In the genomic region with DNA sequence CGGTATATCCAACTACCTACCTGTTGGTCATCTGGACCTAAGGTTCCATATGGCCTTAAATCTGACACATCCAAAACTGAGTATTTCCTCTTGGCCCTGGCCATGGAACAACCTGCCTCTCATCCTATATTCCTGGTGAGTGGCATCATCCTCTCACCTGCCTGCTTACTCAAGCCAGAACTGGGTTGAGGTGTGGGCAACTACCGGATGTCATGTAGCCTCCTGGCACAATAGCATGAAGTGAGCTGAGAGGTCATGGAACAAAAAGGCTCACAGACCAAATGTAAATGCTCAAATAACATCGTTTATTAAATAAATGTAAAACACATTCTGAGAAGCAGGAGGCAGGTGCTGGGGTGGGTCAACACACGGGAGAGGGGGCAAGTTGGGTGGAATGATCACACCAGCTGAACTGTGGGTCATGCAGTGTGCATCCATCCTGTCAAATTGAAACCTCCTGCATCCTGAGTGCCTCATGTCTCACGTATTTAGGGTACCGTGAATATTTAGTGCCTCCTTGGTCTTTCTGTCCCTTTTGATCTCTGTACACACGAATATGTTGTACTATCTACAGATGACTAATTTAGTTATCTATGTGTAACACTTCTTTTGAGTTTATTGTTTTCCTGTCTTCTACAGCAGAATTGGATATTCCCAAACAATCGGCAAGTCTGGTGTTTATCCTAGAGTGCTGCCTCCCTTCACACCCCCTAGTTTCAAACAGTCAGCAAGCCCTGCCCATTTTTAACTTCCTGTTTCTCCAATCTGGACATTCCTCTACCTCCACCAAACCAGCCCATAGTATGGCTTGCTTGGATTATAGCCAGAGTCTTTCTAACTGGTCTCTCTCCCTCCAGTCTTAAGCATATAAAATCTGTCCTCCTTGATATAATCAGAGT, we compare ENCODE assay signal across 16 cellular contexts. TPM values are rescaled to one million over a fixed set of nuclear protein-coding genes. Genes with fewer than 3 reads are reported as not detected.
A peak's percentile ranks its signal among the peaks of the same experiment; 100 is the strongest.
DNase-seq lines count a peak whose midpoint lies in the region; ATAC-seq and TF ChIP-seq lines count a peak whose summit lies in the region.
"Had no signal": no experiment of that assay in that cellular context is flagged by ENCODE, and none has a peak within 500 bp of the region (broad histone marks: within the 10 kb centered on the region; RNA-seq: fewer than 3 reads in every experiment).

No MANE protein-coding gene starts in this region.

- no peak overlapping the region for H3K27ac ChIP-seq in CD4-positive, CD25-positive, alpha-beta regulatory T cell (ENCODE audit: insufficient read depth, low read length, poor library complexity, severe bottlenecking)
- H3K27ac ChIP-seq in RWPE1 (peak overlapping the region; percentile 36; the same call in 1 of the 2 replicates), fibroblast of lung (ENCODE audit: insufficient read depth, low read length) (no peak overlapping the region), adrenal gland (no peak overlapping the region)
- H3K27ac ChIP-seq: right lobe of liver had no signal

- intact Hi-C loops in adrenal gland (cut with DNase I): loop anchor here in 1 of 2 donors (10.0 kb wide), 1 partner anchor 1026 kb away; no protein-coding TSS in a partner anchor

- H3K36me3 Mint-ChIP-seq in CD4-positive, CD25-positive, alpha-beta regulatory T cell: no peaks in the 10 kb centered on the region

- H3K4me1 ChIP-seq in CD4-positive, CD25-positive, alpha-beta regulatory T cell (ENCODE audit: control insufficient read depth, insufficient read depth, low read length, poor library complexity, severe bottlenecking): peaks cover 8% of the 10 kb centered on the region
- H3K4me1 ChIP-seq in fibroblast of lung (ENCODE audit: control insufficient read depth, extremely low read depth, insufficient read depth, low read length): peaks cover 11% of the 10 kb centered on the region
- H3K4me1 ChIP-seq in adrenal gland (replicated peaks in 1 of 2): no peaks in the 10 kb centered on the region

- no peak for ATAC-seq in CD4-positive, CD25-positive, alpha-beta regulatory T cell (ENCODE audit: low read depth in 2 of 2)
- ATAC-seq in GM21390 (IDR thresholded peaks at IDR 0.05; ENCODE audit: unreplicated experiment): no peak
- no peak for ATAC-seq in GM18858 (IDR thresholded peaks at IDR 0.05; ENCODE audit: unreplicated experiment)

- POLR2A ChIA-PET in RWPE1 (lab: Yijun Ruan, JAX; ENCODE audit: low non-redundant PET): no interaction called here

- WGBS in adrenal gland, 4 donors: 52 to 71% (median 64%) methylated on average over 8 of the region's 8 CpGs

- H3K27ac Mint-ChIP-seq in CD4-positive, CD25-positive, alpha-beta regulatory T cell: peak overlapping the region in 2 of 3 donors; percentile 60 to 64

- H3K36me3 ChIP-seq in CD4-positive, CD25-positive, alpha-beta regulatory T cell (ENCODE audit: control insufficient read depth, insufficient read depth, low read length): no peaks in the 10 kb centered on the region
- H3K36me3 ChIP-seq in fibroblast of lung (ENCODE audit: control insufficient read depth, insufficient read depth, low read length) (no peaks in the 10 kb centered on the region), adrenal gland (replicated peaks in 1 of 2) (no peaks in the 10 kb centered on the region)
- H3K36me3 ChIP-seq: right lobe of liver had no signal

- H3K27me3 Mint-ChIP-seq in CD4-positive, CD25-positive, alpha-beta regulatory T cell: no peaks in the 10 kb centered on the region
- H3K27me3 Mint-ChIP-seq: IgD-negative memory B cell had no signal

- no peak for DNase-seq in CD4-positive, CD25-positive, alpha-beta regulatory T cell
- DNase-seq in GM12865 (ENCODE audit: low read depth) (peak; percentile 64), RWPE1 (ENCODE audit: low spot score) (no peak), fibroblast of lung (ENCODE audit: low read depth in 2 of 2) (no peak), NCI-H748 (lab: John Stamatoyannopoulos, UW; ENCODE audit: unreplicated experiment) (no peak), adrenal gland (no peak)
- DNase-seq: activated CD4-positive, alpha-beta T cell treated with anti-CD3 and anti-CD28 coated beads for 48 hours; activated gamma-delta T cell; hippocampal formation; right lobe of liver; stimulated activated CD4-positive, alpha-beta T cell treated with anti-CD3 and anti-CD28 coated beads, Interleukin-4, amount 100 ng/mL, for 4 hours had no signal

- no peaks in the 10 kb centered on the region for H3K9me3 ChIP-seq in CD4-positive, CD25-positive, alpha-beta regulatory T cell (ENCODE audit: control insufficient read depth in 2 of 2, low read length in 2 of 2)
- H3K9me3 ChIP-seq in fibroblast of lung (ENCODE audit: control insufficient read depth, insufficient read depth, low read depth, low read length): no peaks in the 10 kb centered on the region
- no peaks in the 10 kb centered on the region for H3K9me3 ChIP-seq in adrenal gland (replicated peaks in 1 of 3)
- H3K9me3 ChIP-seq: right lobe of liver had no signal

- peaks cover 9 to 20% (median 15%) of the 10 kb centered on the region in 4 donors for H3K4me1 Mint-ChIP-seq in CD4-positive, CD25-positive, alpha-beta regulatory T cell

- H3K9ac ChIP-seq in fibroblast of lung (ENCODE audit: insufficient read depth, low read length): no peak overlapping the region

- H2AFZ ChIP-seq in fibroblast of lung (ENCODE audit: low read length): peak overlapping the region; percentile 24

- H3K4me3 ChIP-seq in CD4-positive, CD25-positive, alpha-beta regulatory T cell (ENCODE audit: low read depth, low read length): peak overlapping the region; percentile 26
- H3K4me3 ChIP-seq in GM12865 (ENCODE audit: low read depth, low read length): no peak overlapping the region
- H3K4me3 ChIP-seq in fibroblast of lung (replicated peaks in 1 of 4; ENCODE audit: control extremely low read depth in 1 of 4, insufficient read depth in 1 of 4, low read depth in 3 of 4, low read length in 4 of 4): no peak overlapping the region
- H3K4me3 ChIP-seq in adrenal gland: no peak overlapping the region
- H3K4me3 ChIP-seq: right lobe of liver had no signal

- TF ChIP-seq CTCF in GM12865 (IDR thresholded peaks at IDR 0.05; ENCODE audit: insufficient read depth, low read depth, low read length, missing control alignments) (no peak), RWPE1 (conservative IDR thresholded peaks at IDR 0.05; ENCODE audit: low read depth) (no peak), fibroblast of lung (conservative IDR thresholded peaks at IDR 0.05 in 1 of 2, IDR thresholded peaks at IDR 0.05 in 1 of 2; ENCODE audit: low read depth in 1 of 2, low read length in 2 of 2) (no peak), adrenal gland (IDR thresholded peaks at IDR 0.05) (no peak)

- no peaks in the 10 kb centered on the region for H3K27me3 ChIP-seq in CD4-positive, CD25-positive, alpha-beta regulatory T cell (ENCODE audit: control insufficient read depth, insufficient read depth, low read length)
- no peaks in the 10 kb centered on the region for H3K27me3 ChIP-seq in fibroblast of lung (ENCODE audit: control insufficient read depth, insufficient read depth, low read length)
- no peaks in the 10 kb centered on the region for H3K27me3 ChIP-seq in adrenal gland
- H3K27me3 ChIP-seq: right lobe of liver had no signal

- H3K4me3 Mint-ChIP-seq in CD4-positive, CD25-positive, alpha-beta regulatory T cell: peak overlapping the region in 1 of 4 donors; percentile 49

- CTCF ChIA-PET in RWPE1 (lab: Yijun Ruan, JAX): interaction anchor here (1.3 kb wide), 1 partner anchor 188 kb away, joined by 3 read pairs; no protein-coding TSS in a partner anchor

- H4K20me1 ChIP-seq in fibroblast of lung (ENCODE audit: control insufficient read depth, extremely low read depth, insufficient read depth, low read length): no peaks in the 10 kb centered on the region

- no peaks in the 10 kb centered on the region for H3K79me2 ChIP-seq in fibroblast of lung (ENCODE audit: control insufficient read depth, insufficient read depth, low read length)

- no peak for TF ChIP-seq POLR2A in adrenal gland (IDR thresholded peaks at IDR 0.05)

- no peaks in the 10 kb centered on the region for H3K9me3 Mint-ChIP-seq in CD4-positive, CD25-positive, alpha-beta regulatory T cell
- H3K9me3 Mint-ChIP-seq: IgD-negative memory B cell had no signal

- H3K4me2 ChIP-seq in fibroblast of lung (ENCODE audit: extremely low read depth, insufficient read depth, low read length): no peak overlapping the region

RNA-seq across cellular contexts. Expression of a gene that starts 7.9 kb away (rescaled TPM):
- not detected for total RNA-seq in CD4-positive, CD25-positive, alpha-beta regulatory T cell
- polyA plus RNA-seq in CD4-positive, CD25-positive, alpha-beta regulatory T cell: under 1 TPM in 1 of 4 donors, not detected in 3; 0.27 TPM
- total RNA-seq in fibroblast of lung (under 0.01 TPM in 2 replicates), adrenal gland (1 to 10 TPM in 2 of 8 donors, not detected in 6; 2.2 to 2.8 TPM)
- polyA plus RNA-seq in fibroblast of lung (0.23 TPM in 1 of 2 replicates, not detected in the other), adrenal gland (under 1 TPM in 1 of 3 donors, not detected in 2; 0.24 TPM)
- 0.09 and 0.19 TPM in 2 replicates for polyA plus RNA-seq in fibroblast of lung (2012)
- not detected in 2 replicates for polyA minus RNA-seq in fibroblast of lung (ENCODE audit: low replicate concordance)

RNA-seq across cellular contexts. Expression of a gene that starts 20.0 kb away (rescaled TPM):
- total RNA-seq in CD4-positive, CD25-positive, alpha-beta regulatory T cell: 10.9 TPM
- polyA plus RNA-seq in CD4-positive, CD25-positive, alpha-beta regulatory T cell: 10 to 100 TPM in 2 of 4 donors, 1 to 10 TPM in 2; 8.3 to 13.3 (median 11.2) TPM
- total RNA-seq in fibroblast of lung (2.3 and 8.4 TPM in 2 replicates), adrenal gland (1 to 10 TPM; 1.8 to 4.0 (median 2.1) TPM)
- polyA plus RNA-seq in fibroblast of lung (7.2 and 20.7 TPM in 2 replicates), adrenal gland (1 to 10 TPM; 2.0 to 3.3 (median 2.1) TPM)
- polyA plus RNA-seq in fibroblast of lung (2012): 8.6 and 26.4 TPM in 2 replicates
- 17.7 and 32.3 TPM in 2 replicates for polyA minus RNA-seq in fibroblast of lung (ENCODE audit: low replicate concordance)

RNA-seq across cellular contexts. Expression of a gene that starts 20.8 kb away (rescaled TPM):
- total RNA-seq in CD4-positive, CD25-positive, alpha-beta regulatory T cell: 27.2 TPM
- 1 to 10 TPM; 3.5 to 6.9 (median 6.2) TPM for polyA plus RNA-seq in CD4-positive, CD25-positive, alpha-beta regulatory T cell
- 19.0 and 19.3 TPM in 2 replicates for total RNA-seq in fibroblast of lung
- polyA plus RNA-seq in fibroblast of lung: 7.4 and 8.9 TPM in 2 replicates
- polyA plus RNA-seq in fibroblast of lung (2012): 11.7 and 17.4 TPM in 2 replicates
- polyA minus RNA-seq in fibroblast of lung (ENCODE audit: low replicate concordance): 6.6 and 24.3 TPM in 2 replicates
- 10 to 100 TPM in 6 of 8 donors, 1 to 10 TPM in 2; 6.4 to 18.7 (median 12.9) TPM for total RNA-seq in adrenal gland
- polyA plus RNA-seq in adrenal gland: 10 to 100 TPM in 2 of 3 donors, 1 to 10 TPM in 1; 4.5 to 27.4 (median 16.0) TPM

RNA-seq across cellular contexts. Expression of a gene that starts 39.5 kb away (rescaled TPM):
- total RNA-seq in CD4-positive, CD25-positive, alpha-beta regulatory T cell: not detected
- polyA plus RNA-seq in CD4-positive, CD25-positive, alpha-beta regulatory T cell: not detected
- not detected in 2 replicates for total RNA-seq in fibroblast of lung
- not detected in 2 replicates for polyA plus RNA-seq in fibroblast of lung
- not detected in 2 replicates for polyA plus RNA-seq in fibroblast of lung (2012)
- polyA minus RNA-seq in fibroblast of lung (ENCODE audit: low replicate concordance): not detected in 2 replicates
- total RNA-seq in adrenal gland: not detected
- not detected for polyA plus RNA-seq in adrenal gland
- total RNA-seq: liver, right lobe of liver had no signal
- polyA plus RNA-seq: BJ, IgD-negative memory B cell, liver had no signal

RNA-seq across cellular contexts. Expression of a gene that starts 58.1 kb away (rescaled TPM):
- total RNA-seq in CD4-positive, CD25-positive, alpha-beta regulatory T cell: not detected
- polyA plus RNA-seq in CD4-positive, CD25-positive, alpha-beta regulatory T cell: not detected
- total RNA-seq in fibroblast of lung: not detected in 2 replicates
- not detected in 2 replicates for polyA plus RNA-seq in fibroblast of lung
- polyA plus RNA-seq in fibroblast of lung (2012): not detected in 2 replicates
- not detected in 2 replicates for polyA minus RNA-seq in fibroblast of lung (ENCODE audit: low replicate concordance)
- total RNA-seq in adrenal gland: not detected
- under 1 TPM in 2 of 3 donors, not detected in 1; 0.03 to 0.08 TPM for polyA plus RNA-seq in adrenal gland
- total RNA-seq: liver, right lobe of liver had no signal
- polyA plus RNA-seq: BJ, IgD-negative memory B cell, liver had no signal
